Comparison of ENCODE assay signal across 8 cellular contexts in the genomic region with DNA sequence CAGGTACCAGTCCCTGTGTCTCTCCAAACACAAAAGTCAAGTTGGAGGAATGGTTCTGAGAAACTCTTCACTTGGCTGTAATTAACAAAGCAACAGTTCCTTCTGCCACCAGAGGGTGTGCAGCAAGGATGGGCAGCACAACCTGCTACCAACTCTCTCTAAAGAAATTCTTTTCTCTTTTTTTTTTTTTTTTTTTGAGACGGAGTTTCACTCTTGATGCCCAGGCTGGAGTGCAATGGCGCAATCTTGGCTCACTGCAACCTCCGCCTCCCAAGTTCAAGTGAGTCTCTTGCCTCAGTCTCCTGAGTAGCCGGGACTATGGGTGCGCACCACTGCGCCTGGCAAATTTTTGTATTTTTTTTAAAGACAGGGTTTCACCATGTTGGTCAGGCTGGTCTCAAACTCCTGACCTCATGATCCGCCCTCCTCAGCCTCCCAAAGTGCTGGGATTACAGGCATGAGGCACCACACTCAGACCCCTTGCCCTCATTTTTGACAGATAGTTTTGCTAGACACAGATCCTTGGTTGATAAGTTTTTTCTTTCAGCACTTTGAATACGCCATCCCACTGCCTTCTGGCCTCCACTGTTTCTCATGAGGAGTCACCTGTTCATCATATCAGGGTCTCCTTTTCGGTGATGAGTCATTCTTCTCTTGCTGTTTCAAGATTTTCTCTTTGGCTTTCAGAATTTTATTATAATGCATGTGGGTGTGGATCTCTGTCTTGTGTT. TPM values are rescaled to one million over a fixed set of nuclear protein-coding genes. Genes with fewer than 3 reads are reported as not detected.
DNase-seq lines count a peak whose midpoint lies in the region; ATAC-seq and TF ChIP-seq lines count a peak whose summit lies in the region.

No MANE protein-coding gene starts in this region.

- peaks cover 4% of the 10 kb centered on the region for H3K36me3 Mint-ChIP-seq in activated naive CD4-positive, alpha-beta T cell treated with anti-CD3 and anti-CD28 coated beads, Interleukin-2, amount 50 U/mL, for 24 hours

- H3K27me3 Mint-ChIP-seq in activated naive CD4-positive, alpha-beta T cell treated with anti-CD3 and anti-CD28 coated beads, Interleukin-2, amount 50 U/mL, for 24 hours: no peaks in the 10 kb centered on the region

- ATAC-seq in DND-41 (ENCODE audit: insufficient read depth, low read depth) (no peak), left colon (peak; percentile 80), GM18907 (IDR thresholded peaks at IDR 0.05; ENCODE audit: unreplicated experiment) (no peak), HG02885 (IDR thresholded peaks at IDR 0.05; ENCODE audit: poor library complexity, unreplicated experiment) (no peak)

- DNase-seq in DND-41: peak; percentile 27
- DNase-seq in LHCN-M2 (ENCODE audit: low read depth): peak; percentile 10
- peak in 1 of 2 donors; percentile 37 for DNase-seq in left colon
- DNase-seq in NCI-H1930 (lab: John Stamatoyannopoulos, UW): no peak
- DNase-seq in activated CD4-positive, CD25-positive, alpha-beta regulatory T cell (lab: John Stamatoyannopoulos, UW): no peak

- peaks cover 41% of the 10 kb centered on the region for H3K4me1 Mint-ChIP-seq in activated naive CD4-positive, alpha-beta T cell treated with anti-CD3 and anti-CD28 coated beads, Interleukin-2, amount 50 U/mL, for 24 hours

- peaks cover 17% of the 10 kb centered on the region for H3K4me1 ChIP-seq in DND-41 (ENCODE audit: insufficient read depth, low read length)

- H3K79me2 ChIP-seq in DND-41 (ENCODE audit: insufficient read depth, low read length): no peaks in the 10 kb centered on the region

- H4K20me1 ChIP-seq in DND-41 (ENCODE audit: insufficient read depth, low read length): no peaks in the 10 kb centered on the region

- no peaks in the 10 kb centered on the region for H3K36me3 ChIP-seq in DND-41 (ENCODE audit: insufficient read depth, low read length)

- H2AFZ ChIP-seq in DND-41 (ENCODE audit: low read depth, low read length): no peak overlapping the region

- peak; percentile 46 for TF ChIP-seq CTCF in DND-41 (IDR thresholded peaks at IDR 0.05; ENCODE audit: borderline replicate concordance, extremely low read depth, low read length, poor library complexity, severe bottlenecking)

- H3K4me3 Mint-ChIP-seq in activated naive CD4-positive, alpha-beta T cell treated with anti-CD3 and anti-CD28 coated beads, Interleukin-2, amount 50 U/mL, for 24 hours: peak overlapping the region; percentile 52

- no peak overlapping the region for H3K4me3 ChIP-seq in DND-41 (ENCODE audit: low read depth in 1 of 2, low read length in 2 of 2)

- H3K27ac Mint-ChIP-seq in activated naive CD4-positive, alpha-beta T cell treated with anti-CD3 and anti-CD28 coated beads, Interleukin-2, amount 50 U/mL, for 24 hours: peak overlapping the region; percentile 51

- no peaks in the 10 kb centered on the region for H3K27me3 ChIP-seq in DND-41 (ENCODE audit: insufficient read depth, low read length, poor library complexity)

- H3K27ac ChIP-seq in DND-41 (ENCODE audit: low read length): no peak overlapping the region

- H3K9ac ChIP-seq in DND-41 (ENCODE audit: low read depth, low read length): no peak overlapping the region

- H3K9me3 Mint-ChIP-seq in activated naive CD4-positive, alpha-beta T cell treated with anti-CD3 and anti-CD28 coated beads, Interleukin-2, amount 50 U/mL, for 24 hours: no peaks in the 10 kb centered on the region

- no peaks in the 10 kb centered on the region for H3K9me3 ChIP-seq in DND-41 (ENCODE audit: insufficient read depth, low read length, severe bottlenecking)

- intact Hi-C loops in left colon (cut with DNase I, micrococcal nuclease): no loop called here

- H3K4me2 ChIP-seq in DND-41 (ENCODE audit: insufficient read depth, low read length): no peak overlapping the region

RNA-seq across cellular contexts. Expression of a gene that starts 12.1 kb away (rescaled TPM):
- total RNA-seq in LHCN-M2 (2014; rRNA removed) (149 and 155 TPM in 2 replicates), left colon (10 to 100 TPM; 12.8 to 20.9 TPM)
- 64.5 TPM for polyA plus RNA-seq in LHCN-M2 (2012)

RNA-seq across cellular contexts. Expression of a gene that starts 57.0 kb away (rescaled TPM):
- total RNA-seq in LHCN-M2 (2014; rRNA removed) (38.0 and 48.0 TPM in 2 replicates), left colon (10 to 100 TPM; 33.2 to 34.0 TPM)
- 7.9 TPM for polyA plus RNA-seq in LHCN-M2 (2012)

Comparison
In these comparisons a context has a peak if more than half of its experiments do, and no peak if none do; other contexts are left out.
1. DNase-seq: peak in DND-41 (single experiment) and LHCN-M2 (single experiment); none in NCI-H1930 (0 of 2) and activated CD4-positive, CD25-positive, alpha-beta regulatory T cell (0 of 4).